ENCODE assay signal across 8 cellular contexts in the genomic region with DNA sequence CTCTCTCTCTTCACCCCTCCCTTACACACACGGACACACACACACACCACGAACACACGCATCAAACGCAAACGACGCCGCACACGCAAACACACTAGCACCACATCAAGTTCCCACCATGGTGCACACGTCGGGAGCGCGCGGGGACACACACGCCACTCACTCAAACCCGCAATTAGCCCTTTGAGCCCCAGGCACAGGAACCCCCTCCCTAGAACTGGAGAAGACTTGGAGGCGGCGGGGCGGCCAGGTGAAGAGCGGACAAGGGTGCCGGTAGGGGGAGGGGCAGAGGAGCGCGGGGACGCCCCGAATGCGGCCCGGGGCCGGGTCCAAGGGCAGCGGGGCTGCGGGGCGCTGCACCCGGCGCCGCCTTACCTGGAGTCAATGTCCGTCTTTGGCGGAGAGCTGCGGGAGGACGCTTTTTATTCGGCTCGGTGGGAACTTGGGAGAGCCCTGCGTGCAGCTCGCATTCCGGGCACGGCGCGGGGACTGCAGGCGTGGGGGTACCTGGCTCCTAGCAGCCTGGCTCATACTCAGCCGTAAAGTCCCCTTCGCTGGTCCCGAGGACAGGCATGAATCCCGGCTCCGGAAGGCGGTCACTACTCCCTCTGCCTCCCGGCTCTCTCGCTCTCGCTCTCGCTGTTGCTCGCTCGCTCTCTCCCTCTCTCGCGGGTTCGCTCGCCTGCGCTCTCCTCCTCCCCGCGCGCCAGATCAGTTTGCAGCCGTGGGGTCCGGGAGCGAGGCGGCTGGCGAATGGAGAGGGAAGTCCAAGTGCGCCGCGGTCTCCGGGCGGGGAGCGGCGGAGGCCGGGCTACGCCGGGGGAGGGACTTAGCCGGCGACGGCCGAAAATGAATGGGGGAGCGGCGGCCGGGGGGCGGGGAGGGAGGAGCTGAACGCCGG. TPM values are rescaled to one million over a fixed set of nuclear protein-coding genes. Genes with fewer than 3 reads are reported as not detected.
A peak's percentile ranks its signal among the peaks of the same experiment; 100 is the strongest.
DNase-seq lines count a peak whose midpoint lies in the region; ATAC-seq lines count a peak whose summit lies in the region.

A gene with protein sequence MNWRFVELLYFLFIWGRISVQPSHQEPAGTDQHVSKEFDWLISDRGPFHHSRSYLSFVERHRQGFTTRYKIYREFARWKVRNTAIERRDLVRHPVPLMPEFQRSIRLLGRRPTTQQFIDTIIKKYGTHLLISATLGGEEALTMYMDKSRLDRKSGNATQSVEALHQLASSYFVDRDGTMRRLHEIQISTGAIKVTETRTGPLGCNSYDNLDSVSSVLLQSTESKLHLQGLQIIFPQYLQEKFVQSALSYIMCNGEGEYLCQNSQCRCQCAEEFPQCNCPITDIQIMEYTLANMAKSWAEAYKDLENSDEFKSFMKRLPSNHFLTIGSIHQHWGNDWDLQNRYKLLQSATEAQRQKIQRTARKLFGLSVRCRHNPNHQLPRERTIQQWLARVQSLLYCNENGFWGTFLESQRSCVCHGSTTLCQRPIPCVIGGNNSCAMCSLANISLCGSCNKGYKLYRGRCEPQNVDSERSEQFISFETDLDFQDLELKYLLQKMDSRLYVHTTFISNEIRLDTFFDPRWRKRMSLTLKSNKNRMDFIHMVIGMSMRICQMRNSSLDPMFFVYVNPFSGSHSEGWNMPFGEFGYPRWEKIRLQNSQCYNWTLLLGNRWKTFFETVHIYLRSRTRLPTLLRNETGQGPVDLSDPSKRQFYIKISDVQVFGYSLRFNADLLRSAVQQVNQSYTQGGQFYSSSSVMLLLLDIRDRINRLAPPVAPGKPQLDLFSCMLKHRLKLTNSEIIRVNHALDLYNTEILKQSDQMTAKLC (minus strand): TSS at position 755 of the 901 bp plus-strand sequence. CDS start 56,080 bp downstream, outside the sequence.

- no peak within 1 kb of the TSS for H3K27ac ChIP-seq in epithelial cell of prostate
- H3K27ac ChIP-seq in naive thymus-derived CD4-positive, alpha-beta T cell (ENCODE audit: low read depth, low read length), result no peak within 1 kb of the TSS

- no peak within 1 kb of the TSS for H3K4me3 ChIP-seq in naive thymus-derived CD4-positive, alpha-beta T cell (ENCODE audit: low read length)

- peak within 1 kb of the TSS in 3 of 10 donors; percentile 18 to 54 (median 34) for H3K4me3 Mint-ChIP-seq in naive thymus-derived CD4-positive, alpha-beta T cell

- POLR2A ChIA-PET in naive thymus-derived CD4-positive, alpha-beta T cell (lab: Charles Lee), result no interaction called here

- peaks cover 6 to 51% (median 15%) of the 10 kb centered on the region in 11 donors for H3K9me3 Mint-ChIP-seq in naive thymus-derived CD4-positive, alpha-beta T cell

- no peaks in the 10 kb centered on the region for H3K36me3 ChIP-seq in naive thymus-derived CD4-positive, alpha-beta T cell (ENCODE audit: control insufficient read depth in 2 of 3, insufficient read depth in 3 of 3, low read length in 3 of 3)

- DNase-seq in DMS 273 treated with DMSO at 0.1 percent for 48 hours (lab: John Stamatoyannopoulos, UW), result peak; percentile 63
- DNase-seq in NCI-H446 treated with DMSO at 0.1 percent for 48 hours (lab: John Stamatoyannopoulos, UW), result peak; percentile 32
- peak; percentile 22 for DNase-seq in epithelial cell of prostate (ENCODE audit: low read depth, low spot score)
- DNase-seq in myocyte (ENCODE audit: low read depth), result peak; percentile 53
- DNase-seq in central memory CD4-positive, alpha-beta T cell, result no peak
- no peak for DNase-seq in NOMO-1 treated with dmso at 0.1 percent for 144 hours (lab: John Stamatoyannopoulos, UW; ENCODE audit: unreplicated experiment)
- DNase-seq in naive thymus-derived CD4-positive, alpha-beta T cell, result no peak

- H3K9me3 ChIP-seq in naive thymus-derived CD4-positive, alpha-beta T cell (ENCODE audit: control insufficient read depth in 2 of 3, low read length in 3 of 3), result peaks cover 0 to 3% (median 0%) of the 10 kb centered on the region in 3 experiments

- H3K27me3 Mint-ChIP-seq in naive thymus-derived CD4-positive, alpha-beta T cell, result peaks cover 34 to 65% (median 53%) of the 10 kb centered on the region in 5 donors

- ATAC-seq in GM19452 (IDR thresholded peaks at IDR 0.05; ENCODE audit: unreplicated experiment), result no peak
- no peak for ATAC-seq in naive thymus-derived CD4-positive, alpha-beta T cell

- H3K4me1 ChIP-seq in naive thymus-derived CD4-positive, alpha-beta T cell (ENCODE audit: control insufficient read depth in 2 of 2, insufficient read depth in 2 of 2, low read length in 2 of 2), result no peaks in the 10 kb centered on the region

- H3K36me3 Mint-ChIP-seq in naive thymus-derived CD4-positive, alpha-beta T cell, result peaks cover 0 to 11% (median 0%) of the 10 kb centered on the region in 5 donors

- CTCF ChIA-PET in naive thymus-derived CD4-positive, alpha-beta T cell (lab: Charles Lee), result no interaction called here

- H3K4me1 Mint-ChIP-seq in naive thymus-derived CD4-positive, alpha-beta T cell, result peaks cover 0 to 4% (median 0%) of the 10 kb centered on the region in 7 donors

- no peaks in the 10 kb centered on the region for H3K27me3 ChIP-seq in naive thymus-derived CD4-positive, alpha-beta T cell (ENCODE audit: control insufficient read depth in 2 of 2, insufficient read depth in 2 of 2, low read length in 2 of 2)

- H3K27ac Mint-ChIP-seq in naive thymus-derived CD4-positive, alpha-beta T cell, result no peak within 1 kb of the TSS

- intact Hi-C loops in naive thymus-derived CD4-positive, alpha-beta T cell (cut with micrococcal nuclease), result loop anchor here in 1 of 2 donors (2.0 to 10.0 kb wide), 2 partner anchors 1586 to 1724 kb away; no protein-coding TSS in a partner anchor

RNA-seq across cellular contexts. Expression of the gene that starts here (rescaled TPM):
- 0.47 and 1.4 TPM in 2 replicates for total RNA-seq in myocyte
- 1.2 TPM for polyA plus RNA-seq in myocyte (2012)
- total RNA-seq in naive thymus-derived CD4-positive, alpha-beta T cell, result not detected
- polyA plus RNA-seq in naive thymus-derived CD4-positive, alpha-beta T cell, result not detected

Comparison
In these comparisons a context has a peak if more than half of its experiments do, and no peak if none do; other contexts are left out.
1. DNase-seq: peak in DMS 273 treated with DMSO at 0.1 percent for 48 hours (single experiment), NCI-H446 treated with DMSO at 0.1 percent for 48 hours (single experiment), epithelial cell of prostate (single experiment) and myocyte (single experiment); none in central memory CD4-positive, alpha-beta T cell (single experiment), NOMO-1 treated with dmso at 0.1 percent for 144 hours (single experiment) and naive thymus-derived CD4-positive, alpha-beta T cell (0 of 9).